ENCODE assay signal across 12 cellular contexts in genomic region chr12:124621296-124621660, GRCh38. TPM values are rescaled to one million over a fixed set of nuclear protein-coding genes. Genes with fewer than 3 reads are reported as not detected.
DNase-seq lines count a peak whose midpoint lies in the region; ATAC-seq and TF ChIP-seq lines count a peak whose summit lies in the region.
"Had no signal": no experiment of that assay in that cellular context is flagged by ENCODE, and none has a peak within 500 bp of the region (broad histone marks: within the 10 kb centered on the region; RNA-seq: fewer than 3 reads in every experiment).

No MANE protein-coding gene starts in this region.

- peak overlapping the region; percentile 80 for H3K27ac ChIP-seq in epithelial cell of prostate
- H3K27ac ChIP-seq in mesendoderm (ENCODE audit: low read depth, low read length), result no peak overlapping the region
- H3K27ac ChIP-seq in tibial nerve, result peak overlapping the region; percentile 1 to 71 (median 30)

- no peaks in the 10 kb centered on the region for H3K79me1 ChIP-seq in mesendoderm (ENCODE audit: low read length)

- no peak overlapping the region for H2AK5ac ChIP-seq in mesendoderm (ENCODE audit: low read length)

- no peak overlapping the region for H3K56ac ChIP-seq in mesendoderm (ENCODE audit: low read length)

- TF ChIP-seq RAD21 in Ishikawa (IDR thresholded peaks at IDR 0.05; ENCODE audit: low read depth), result no peak

- no peak for ATAC-seq in GM18505 (IDR thresholded peaks at IDR 0.05; ENCODE audit: unreplicated experiment)
- no peak for ATAC-seq in T-cell (replicated peaks in 1 of 4)

- H3K4me2 ChIP-seq in mesendoderm (ENCODE audit: low read length), result no peak overlapping the region

- H3K27ac Mint-ChIP-seq in T-cell, result no peak overlapping the region
- H3K27ac Mint-ChIP-seq: memory B cell had no signal

- TF ChIP-seq EP300 in Ishikawa (IDR thresholded peaks at IDR 0.05; ENCODE audit: borderline replicate concordance), result no peak
- peak in 1 of 2 donors; percentile 52 for TF ChIP-seq EP300 in tibial nerve (IDR thresholded peaks at IDR 0.05)

- no peak overlapping the region for H2BK120ac ChIP-seq in mesendoderm (ENCODE audit: low read depth, low read length)

- H3K18ac ChIP-seq in mesendoderm (ENCODE audit: low read length), result no peak overlapping the region

- no peaks in the 10 kb centered on the region for H3K79me2 ChIP-seq in mesendoderm (ENCODE audit: control insufficient read depth, insufficient read depth, low read length)

- no peak overlapping the region for H3K4me3 Mint-ChIP-seq in T-cell
- H3K4me3 Mint-ChIP-seq: memory B cell had no signal

- DNase-seq in epithelial cell of prostate (ENCODE audit: low read depth, low spot score) (no peak), mesendoderm (peak; percentile 74), tibial nerve (ENCODE audit: low spot score in 2 of 2) (peak; percentile 37 to 70), T-cell (no peak), NCI-H82 (lab: John Stamatoyannopoulos, UW) (no peak)
- no peak for DNase-seq in activated CD4-positive, alpha-beta T cell treated with anti-CD3 and anti-CD28 coated beads for 4 hours
- DNase-seq: activated CD4-positive, CD25-positive, alpha-beta regulatory T cell; activated naive CD4-positive, alpha-beta T cell; substantia nigra had no signal

- H4K5ac ChIP-seq in mesendoderm (ENCODE audit: low read length), result no peak overlapping the region

- WGBS in mesendoderm (ENCODE audit: extremely low coverage, insufficient coverage, low lambda C conversion rate), result no CpG with 5 or more reads among the region's 11 CpGs
- 68 to 73% methylated on average over 11 of the region's 11 CpGs for WGBS in tibial nerve, 2 donors

- H3K4me1 Mint-ChIP-seq in T-cell, result peaks cover 0 to under 1% (median 0%) of the 10 kb centered on the region in 3 donors

- TF ChIP-seq POLR2A in tibial nerve (IDR thresholded peaks at IDR 0.05), result no peak
- no peak for TF ChIP-seq POLR2A in GM18505 (IDR thresholded peaks at IDR 0.05; ENCODE audit: borderline replicate concordance, extremely low read depth, insufficient read depth, insufficient read length)

- no peak overlapping the region for H3K4ac ChIP-seq in mesendoderm (ENCODE audit: low read depth, low read length)

- no peak overlapping the region for H2BK15ac ChIP-seq in mesendoderm (replicated peaks; ENCODE audit: low read depth)

- H3K36me3 ChIP-seq in mesendoderm (ENCODE audit: control insufficient read depth, insufficient read depth, low read length) (no peaks in the 10 kb centered on the region), tibial nerve (no peaks in the 10 kb centered on the region)

- no peaks in the 10 kb centered on the region for H3K9me3 Mint-ChIP-seq in T-cell
- H3K9me3 Mint-ChIP-seq: memory B cell had no signal

- H4K8ac ChIP-seq in mesendoderm (ENCODE audit: low read depth, low read length), result no peak overlapping the region

- H3K4me1 ChIP-seq in mesendoderm (ENCODE audit: control insufficient read depth, low read depth, low read length), result no peaks in the 10 kb centered on the region
- H3K4me1 ChIP-seq in tibial nerve, result peaks cover 0 to 37% (median 10%) of the 10 kb centered on the region in 4 donors

- no peaks in the 10 kb centered on the region for H3K36me3 Mint-ChIP-seq in T-cell

- H3K27me3 Mint-ChIP-seq in T-cell, result no peaks in the 10 kb centered on the region

- no peak for TF ChIP-seq CTCF in tibial nerve (IDR thresholded peaks at IDR 0.05)

- H3K23ac ChIP-seq in mesendoderm (ENCODE audit: low read length), result no peak overlapping the region

- CTCF ChIA-PET in T-cell (lab: Charles Lee), result no interaction called here

- POLR2A ChIA-PET in T-cell (lab: Charles Lee), result no interaction called here

- no peak overlapping the region for H3K9ac ChIP-seq in mesendoderm (ENCODE audit: low read length)

- H2BK5ac ChIP-seq in mesendoderm (ENCODE audit: low read length), result no peak overlapping the region

- no peaks in the 10 kb centered on the region for H3K27me3 ChIP-seq in mesendoderm (ENCODE audit: insufficient read depth, low read length, poor library complexity)
- H3K27me3 ChIP-seq in tibial nerve, result no peaks in the 10 kb centered on the region

- H3K9me3 ChIP-seq in tibial nerve, result peaks cover 0 to 7% (median 0%) of the 10 kb centered on the region in 4 donors

- no peak overlapping the region for H3K4me3 ChIP-seq in mesendoderm (ENCODE audit: low read length)
- H3K4me3 ChIP-seq in tibial nerve, result no peak overlapping the region

TF ChIP-seq in Ishikawa, 13 proteins besides CTCF, POLR2A, EP300 and RAD21:
- TF ChIP-seq CREB1 (IDR thresholded peaks at IDR 0.05; ENCODE audit: low read depth), result no peak
- TF ChIP-seq TEAD4 (IDR thresholded peaks at IDR 0.05), result peak; percentile 75
- no peak for TF ChIP-seq TAF1 (IDR thresholded peaks at IDR 0.05; ENCODE audit: low read depth)
- TF ChIP-seq TCF12 (IDR thresholded peaks at IDR 0.05; ENCODE audit: low read depth), result 0 out of 2 replicates have a peak, but pooled peaks have one; percentile 46
- no peak for TF ChIP-seq USF1 (IDR thresholded peaks at IDR 0.05)
- no peak for TF ChIP-seq MAX (IDR thresholded peaks at IDR 0.05)

RNA-seq across cellular contexts. Expression of gene NCOR2, which starts 53.9 kb away (rescaled TPM):
- 129 TPM for polyA plus RNA-seq in mesendoderm (2013, experiment 1 of 2)
- polyA plus RNA-seq in mesendoderm (2013, experiment 2 of 2), result 129 TPM
- total RNA-seq in tibial nerve, result 100 to 1,000 TPM; 211 to 265 (median 225) TPM
- total RNA-seq in T-cell, result 100 to 1,000 TPM; 108 to 140 (median 127) TPM

Comparison
In these comparisons a context has a peak if more than half of its experiments do, and no peak if none do; other contexts are left out.
1. DNase-seq: peak in mesendoderm (single experiment) and tibial nerve (2 of 2); none in epithelial cell of prostate (single experiment), activated CD4-positive, alpha-beta T cell treated with anti-CD3 and anti-CD28 coated beads for 4 hours (0 of 2), T-cell (0 of 34) and NCI-H82 (single experiment).